Comparison of ENCODE assay signal across 8 cellular contexts in genomic region chr2:19347619-19348562, GRCh38. TPM values are rescaled to one million over a fixed set of nuclear protein-coding genes. Genes with fewer than 3 reads are reported as not detected.
DNase-seq lines count a peak whose midpoint lies in the region; ATAC-seq and TF ChIP-seq lines count a peak whose summit lies in the region.

No MANE protein-coding gene starts in this region.

- H3K27ac Mint-ChIP-seq in T-cell = peak overlapping the region; percentile 98

- CTCF ChIA-PET in T-cell (lab: Charles Lee) = interaction anchor here in 1 of 2 donors (0.8 kb wide), 1 partner anchor 13 kb away, joined by 3 read pairs; no protein-coding TSS in a partner anchor

- TF ChIP-seq CTCF in heart right ventricle (IDR thresholded peaks at IDR 0.05) (no peak), upper lobe of left lung (IDR thresholded peaks at IDR 0.05) (peak in 2 of 6 experiments; percentile 12 to 24)

- H3K36me3 ChIP-seq in heart right ventricle = peaks cover 0 to 16% (median 0%) of the 10 kb centered on the region in 9 donors
- no peaks in the 10 kb centered on the region for H3K36me3 ChIP-seq in upper lobe of left lung

- H3K4me1 Mint-ChIP-seq in T-cell = peaks cover 27 to 38% (median 37%) of the 10 kb centered on the region in 3 donors

- no peaks in the 10 kb centered on the region for H3K9me3 Mint-ChIP-seq in T-cell

- peaks cover 3 to 36% (median 29%) of the 10 kb centered on the region in 9 donors for H3K4me1 ChIP-seq in heart right ventricle
- peaks cover 18 to 39% (median 24%) of the 10 kb centered on the region in 4 donors for H3K4me1 ChIP-seq in upper lobe of left lung

- WGBS in heart right ventricle, 2 donors = 2% methylated on average over 76 of the region's 76 CpGs
- 3% methylated on average over 68 of the region's 76 CpGs; no CpG with 5 or more reads in 1 of the 2 donors for WGBS in upper lobe of left lung, 2 donors

- H3K36me3 Mint-ChIP-seq in T-cell = peaks cover 9% of the 10 kb centered on the region

- intact Hi-C loops in heart right ventricle (cut with DNase I) = loop anchor here in 2 of 10 donors (5.0 kb wide), 2 partner anchors 356 to 366 kb away; no protein-coding TSS in a partner anchor
- intact Hi-C loops in posterior vena cava (cut with DNase I) = no loop called here

- ATAC-seq in GM18498 (IDR thresholded peaks at IDR 0.05; ENCODE audit: unreplicated experiment) = peak; percentile 93
- ATAC-seq in HG02884 (IDR thresholded peaks at IDR 0.05; ENCODE audit: unreplicated experiment) = peak; percentile 87
- ATAC-seq in T-cell (replicated peaks in 1 of 4) = peak; percentile 88 to 92 (median 90)
- peak; percentile 94 to 99 (median 98) for ATAC-seq in heart right ventricle
- peak; percentile 97 to 98 for ATAC-seq in upper lobe of left lung (ENCODE audit: low FRiP score in 2 of 2)

- peak; percentile 91 for DNase-seq in NCI-H146 (lab: John Stamatoyannopoulos, UW)
- peak; percentile 91 to 100 (median 96) for DNase-seq in T-cell
- DNase-seq in amniotic epithelial cell (ENCODE audit: low read depth) = peak; percentile 98
- DNase-seq in heart right ventricle = peak; percentile 93 to 94
- DNase-seq in posterior vena cava (ENCODE audit: low spot score) = peak; percentile 99
- peak; percentile 98 to 100 for DNase-seq in upper lobe of left lung

- H3K4me3 ChIP-seq in heart right ventricle (peak overlapping the region; percentile 62 to 97 (median 78)), upper lobe of left lung (peak overlapping the region; percentile 58 to 81 (median 69))

- H3K4me3 Mint-ChIP-seq in T-cell = peak overlapping the region; percentile 88 to 97 (median 96)

- H3K27me3 ChIP-seq in heart right ventricle = peaks cover 0 to 36% (median 24%) of the 10 kb centered on the region in 7 donors
- peaks cover 0 to 17% (median 9%) of the 10 kb centered on the region in 4 donors for H3K27me3 ChIP-seq in upper lobe of left lung

- POLR2A ChIA-PET in T-cell (lab: Charles Lee) = no interaction called here

- peaks cover 32 to 39% of the 10 kb centered on the region in 2 donors for H3K27me3 Mint-ChIP-seq in T-cell

- H3K27ac ChIP-seq in heart right ventricle (peak overlapping the region; percentile 79 to 97 (median 94)), upper lobe of left lung (peak overlapping the region; percentile 94 to 97 (median 96))

- peak in 2 of 4 donors; percentile 33 to 52 for TF ChIP-seq EP300 in upper lobe of left lung (IDR thresholded peaks at IDR 0.05)

- TF ChIP-seq POLR2A in upper lobe of left lung (IDR thresholded peaks at IDR 0.05) = peak; percentile 89 to 99 (median 93)

- no peaks in the 10 kb centered on the region for H3K9me3 ChIP-seq in heart right ventricle
- no peaks in the 10 kb centered on the region for H3K9me3 ChIP-seq in upper lobe of left lung

RNA-seq across cellular contexts. Expression of gene OSR1, which starts 10.5 kb away (rescaled TPM):
- total RNA-seq in T-cell = not detected
- total RNA-seq in heart right ventricle = 10 to 100 TPM in 1 of 10 donors, 1 to 10 TPM in 8, under 1 TPM in 1; 0.71 to 13.3 (median 2.4) TPM
- polyA plus RNA-seq in heart right ventricle = 1 to 10 TPM; 6.0 to 6.3 TPM
- total RNA-seq in posterior vena cava = 10 to 100 TPM; 74.0 to 78.3 TPM
- total RNA-seq in upper lobe of left lung = 10 to 100 TPM in 2 of 6 donors, 1 to 10 TPM in 4; 3.2 to 19.4 (median 7.5) TPM

Comparison
In these comparisons a context has a peak if more than half of its experiments do, and no peak if none do; other contexts are left out.
1. Peak in every context shown above with its lines: DNase-seq, ATAC-seq, H3K4me3 ChIP-seq and H3K27ac ChIP-seq.